ENCODE assay signal across 29 cellular contexts in the genomic region with DNA sequence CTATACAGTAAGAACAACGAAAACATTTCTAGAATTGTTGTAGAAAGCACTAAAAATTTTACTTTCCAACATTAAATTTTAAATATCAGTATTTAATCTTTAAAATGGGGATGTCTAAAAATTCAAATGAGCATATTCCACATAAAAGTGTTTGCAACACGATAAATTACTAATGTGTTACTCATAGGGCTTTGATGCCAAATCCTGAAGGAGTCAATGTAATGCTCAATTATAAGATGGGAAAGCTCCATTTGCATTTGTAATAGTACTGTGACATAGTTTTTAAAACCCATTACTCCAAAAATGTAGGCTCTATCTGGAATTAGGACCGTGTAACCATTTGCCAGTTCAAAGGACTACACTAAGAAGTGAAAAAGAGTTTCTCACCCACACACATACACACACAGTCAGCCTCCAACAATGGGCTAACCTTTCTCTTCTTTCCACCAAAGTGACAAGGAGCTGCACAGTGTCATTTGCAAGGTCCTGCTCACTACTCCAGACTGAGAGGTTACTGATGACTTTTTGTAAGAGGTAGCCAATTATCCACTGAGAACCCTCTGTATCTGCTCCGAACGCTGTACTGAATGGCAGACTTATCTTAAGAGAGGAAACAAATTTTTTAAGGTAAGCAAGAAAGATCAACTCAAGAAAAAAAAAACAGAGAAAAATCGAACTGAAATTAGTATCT. TPM values are rescaled to one million over a fixed set of nuclear protein-coding genes. Genes with fewer than 3 reads are reported as not detected.
DNase-seq lines count a peak whose midpoint lies in the region; ATAC-seq, FAIRE-seq and TF ChIP-seq lines count a peak whose summit lies in the region.
"Had no signal": no experiment of that assay in that cellular context is flagged by ENCODE, and none has a peak within 500 bp of the region (broad histone marks: within the 10 kb centered on the region; RNA-seq: fewer than 3 reads in every experiment).

No MANE protein-coding gene starts in this region.

- no peaks in the 10 kb centered on the region for H3K4me1 ChIP-seq in Caco-2

- H3K4me3 Mint-ChIP-seq in activated CD4-positive, alpha-beta T cell treated with anti-CD3 and anti-CD28 coated beads, Interleukin-2, amount 10 ng/mL, durations not matched to agents 24 days and 14 days, result no peak overlapping the region
- H3K4me3 Mint-ChIP-seq in memory B cell (no peak overlapping the region), Caco-2 (ENCODE audit: unreplicated experiment) (no peak overlapping the region)
- H3K4me3 Mint-ChIP-seq: activated CD4-positive, alpha-beta T cell treated with anti-CD3 and anti-CD28 coated beads for 36 hours; activated naive CD8-positive, alpha-beta T cell treated with anti-CD3 and anti-CD28 coated beads, Interleukin-2, amount 10 ng/mL, durations not matched to agents 7 days and 5 days; activated T-helper 17 cell treated with anti-CD3 and anti-CD28 coated beads, Interleukin-2, amount 50 U/mL, for 72 hours; CD8-positive, alpha-beta memory T cell; stimulated activated effector memory CD8-positive, alpha-beta T cell treated with anti-CD3 and anti-CD28 coated beads, Interleukin-12 subunit alpha, Interleukin-12 subunit beta, amount 100 ng/mL, for 72 hours; T-cell had no signal

- no peaks in the 10 kb centered on the region for H3K36me3 ChIP-seq in Caco-2 (ENCODE audit: control insufficient read depth, insufficient read depth, low read length)

- no peak for DNase-seq in activated CD4-positive, alpha-beta T cell treated with anti-CD3 and anti-CD28 coated beads, Interleukin-2, amount 10 ng/mL, durations not matched to agents 24 days and 14 days
- no peak for DNase-seq in activated CD4-positive, alpha-beta T cell treated with anti-CD3 and anti-CD28 coated beads for 48 hours
- DNase-seq in M059J (ENCODE audit: low read depth) (peak; percentile 44), memory B cell (ENCODE audit: low spot score in 2 of 2) (no peak), Caco-2 (no peak), NCI-H128 (lab: John Stamatoyannopoulos, UW; ENCODE audit: unreplicated experiment) (no peak), NCI-H1694 (lab: John Stamatoyannopoulos, UW) (no peak)
- DNase-seq: activated CD4-positive, alpha-beta T cell treated with anti-CD3 and anti-CD28 coated beads for 36 hours; activated naive CD8-positive, alpha-beta T cell treated with anti-CD3 and anti-CD28 coated beads, Interleukin-2, amount 10 ng/mL, durations not matched to agents 7 days and 5 days; brain microvascular endothelial cell; CD8-positive, alpha-beta memory T cell; dermis blood vessel endothelial cell; DMS53; Karpas-422; kidney; NCI-H1092; NCI-H2029 treated with DMSO at 0.1 percent for 48 hours; NCI-H345; NCI-H82; stimulated activated CD4-positive, alpha-beta T cell treated with anti-CD3 and anti-CD28 coated beads, Interleukin-1b, Interleukin-23, amount 100 ng/mL, for 48 hours; T-cell had no signal

- no TSS peak for BruUV-seq in Caco-2 (replicated peaks; lab: Mats Ljungman, UMichigan)

- H3K9me3 Mint-ChIP-seq in activated CD4-positive, alpha-beta T cell treated with anti-CD3 and anti-CD28 coated beads, Interleukin-2, amount 10 ng/mL, durations not matched to agents 24 days and 14 days, result no peaks in the 10 kb centered on the region
- no peaks in the 10 kb centered on the region for H3K9me3 Mint-ChIP-seq in memory B cell
- no peaks in the 10 kb centered on the region for H3K9me3 Mint-ChIP-seq in Caco-2 (ENCODE audit: unreplicated experiment)
- H3K9me3 Mint-ChIP-seq: activated naive CD8-positive, alpha-beta T cell treated with anti-CD3 and anti-CD28 coated beads, Interleukin-2, amount 10 ng/mL, durations not matched to agents 7 days and 5 days; activated T-helper 17 cell treated with anti-CD3 and anti-CD28 coated beads, Interleukin-2, amount 50 U/mL, for 72 hours; CD8-positive, alpha-beta memory T cell; stimulated activated effector memory CD8-positive, alpha-beta T cell treated with anti-CD3 and anti-CD28 coated beads, Interleukin-12 subunit alpha, Interleukin-12 subunit beta, amount 100 ng/mL, for 72 hours; T-cell had no signal

- no peaks in the 10 kb centered on the region for H3K9me3 ChIP-seq in Caco-2
- H3K9me3 ChIP-seq: thoracic aorta had no signal

- no peaks in the 10 kb centered on the region for H3K27me3 ChIP-seq in Caco-2 (replicated peaks; ENCODE audit: control insufficient read depth, insufficient read depth, low read length)
- H3K27me3 ChIP-seq: brain microvascular endothelial cell had no signal

- ATAC-seq in memory B cell (ENCODE audit: low read depth), result no peak
- ATAC-seq: activated CD4-positive, alpha-beta T cell treated with anti-CD3 and anti-CD28 coated beads for 36 hours; activated T-helper 17 cell treated with anti-CD3 and anti-CD28 coated beads, Interleukin-2, amount 50 U/mL, for 72 hours; GM12878; stimulated activated effector memory CD8-positive, alpha-beta T cell treated with anti-CD3 and anti-CD28 coated beads, Interleukin-12 subunit alpha, Interleukin-12 subunit beta, amount 100 ng/mL, for 72 hours; T-cell had no signal

- POLR2A ChIA-PET in Caco-2 (lab: Charles Lee), result no interaction called here

- peaks cover 13% of the 10 kb centered on the region for H3K4me1 Mint-ChIP-seq in activated CD4-positive, alpha-beta T cell treated with anti-CD3 and anti-CD28 coated beads, Interleukin-2, amount 10 ng/mL, durations not matched to agents 24 days and 14 days
- H3K4me1 Mint-ChIP-seq in memory B cell (peaks cover 17% of the 10 kb centered on the region), Caco-2 (ENCODE audit: low read depth, unreplicated experiment) (no peaks in the 10 kb centered on the region)

- H3K27me3 Mint-ChIP-seq in activated CD4-positive, alpha-beta T cell treated with anti-CD3 and anti-CD28 coated beads, Interleukin-2, amount 10 ng/mL, durations not matched to agents 24 days and 14 days, result no peaks in the 10 kb centered on the region
- H3K27me3 Mint-ChIP-seq in memory B cell (no peaks in the 10 kb centered on the region), Caco-2 (ENCODE audit: insufficient read depth, unreplicated experiment) (no peaks in the 10 kb centered on the region)
- H3K27me3 Mint-ChIP-seq: activated CD4-positive, alpha-beta T cell treated with anti-CD3 and anti-CD28 coated beads for 36 hours; activated naive CD8-positive, alpha-beta T cell treated with anti-CD3 and anti-CD28 coated beads, Interleukin-2, amount 10 ng/mL, durations not matched to agents 7 days and 5 days; activated T-helper 17 cell treated with anti-CD3 and anti-CD28 coated beads, Interleukin-2, amount 50 U/mL, for 72 hours; CD8-positive, alpha-beta memory T cell; progenitor cell of endocrine pancreas; T-cell had no signal

- CTCF ChIA-PET in Caco-2 (lab: Charles Lee), result interaction anchor here (0.6 kb wide), 2 partner anchors 33 to 307 kb away, joined by 3 to 7 read pairs; no protein-coding TSS in a partner anchor

- peaks cover 40% of the 10 kb centered on the region for H3K36me3 Mint-ChIP-seq in activated CD4-positive, alpha-beta T cell treated with anti-CD3 and anti-CD28 coated beads, Interleukin-2, amount 10 ng/mL, durations not matched to agents 24 days and 14 days (ENCODE audit: low read depth)
- H3K36me3 Mint-ChIP-seq in memory B cell, result peaks cover 13% of the 10 kb centered on the region
- peaks cover 51% of the 10 kb centered on the region for H3K36me3 Mint-ChIP-seq in Caco-2 (ENCODE audit: insufficient read depth, unreplicated experiment)

- peak overlapping the region; percentile 4 for H3K27ac Mint-ChIP-seq in activated CD4-positive, alpha-beta T cell treated with anti-CD3 and anti-CD28 coated beads, Interleukin-2, amount 10 ng/mL, durations not matched to agents 24 days and 14 days
- H3K27ac Mint-ChIP-seq in memory B cell (peak overlapping the region; percentile 53), Caco-2 (ENCODE audit: unreplicated experiment) (no peak overlapping the region)
- H3K27ac Mint-ChIP-seq: activated naive CD8-positive, alpha-beta T cell treated with anti-CD3 and anti-CD28 coated beads, Interleukin-2, amount 10 ng/mL, durations not matched to agents 7 days and 5 days; progenitor cell of endocrine pancreas; stimulated activated effector memory CD8-positive, alpha-beta T cell treated with anti-CD3 and anti-CD28 coated beads, Interleukin-12 subunit alpha, Interleukin-12 subunit beta, amount 100 ng/mL, for 72 hours had no signal

- intact Hi-C loops in activated CD4-positive, alpha-beta T cell treated with anti-CD3 and anti-CD28 coated beads, Interleukin-2, amount 10 ng/mL, durations not matched to agents 24 days and 14 days (cut with micrococcal nuclease), result no loop called here
- intact Hi-C loops in Caco-2 (cut with micrococcal nuclease; ENCODE audit: unreplicated experiment), result no loop called here

- peak; percentile 81 for FAIRE-seq in endometrium (lab: Jason Lieb, UNC)
- FAIRE-seq: GM12878, kidney had no signal

- no peak for TF ChIP-seq CTCF in Caco-2 (IDR thresholded peaks at IDR 0.05; ENCODE audit: insufficient read depth in 1 of 2, low read depth in 1 of 2, low read length in 1 of 2, severe bottlenecking in 1 of 2, unreplicated experiment in 1 of 2)

- H3K4me3 ChIP-seq in Caco-2 (ENCODE audit: low read depth, low read length), result no peak overlapping the region
- H3K4me3 ChIP-seq: GM12878, lung, skin epidermis, thoracic aorta had no signal

RNA-seq across cellular contexts. Expression of gene EEF1AKMT1, which starts 26.1 kb away (rescaled TPM):
- total RNA-seq in activated CD4-positive, alpha-beta T cell treated with anti-CD3 and anti-CD28 coated beads, Interleukin-2, amount 10 ng/mL, durations not matched to agents 24 days and 14 days, result 12.0 and 14.6 TPM in 2 replicates
- total RNA-seq in M059J (2014; rRNA removed; shearing (Covaris generic)), result 4.3 and 7.7 TPM in 2 replicates
- total RNA-seq in Caco-2 (2022), result 8.6 and 9.6 TPM in 2 replicates
